ENCODE assay signal across 8 cellular contexts in the genomic region with DNA sequence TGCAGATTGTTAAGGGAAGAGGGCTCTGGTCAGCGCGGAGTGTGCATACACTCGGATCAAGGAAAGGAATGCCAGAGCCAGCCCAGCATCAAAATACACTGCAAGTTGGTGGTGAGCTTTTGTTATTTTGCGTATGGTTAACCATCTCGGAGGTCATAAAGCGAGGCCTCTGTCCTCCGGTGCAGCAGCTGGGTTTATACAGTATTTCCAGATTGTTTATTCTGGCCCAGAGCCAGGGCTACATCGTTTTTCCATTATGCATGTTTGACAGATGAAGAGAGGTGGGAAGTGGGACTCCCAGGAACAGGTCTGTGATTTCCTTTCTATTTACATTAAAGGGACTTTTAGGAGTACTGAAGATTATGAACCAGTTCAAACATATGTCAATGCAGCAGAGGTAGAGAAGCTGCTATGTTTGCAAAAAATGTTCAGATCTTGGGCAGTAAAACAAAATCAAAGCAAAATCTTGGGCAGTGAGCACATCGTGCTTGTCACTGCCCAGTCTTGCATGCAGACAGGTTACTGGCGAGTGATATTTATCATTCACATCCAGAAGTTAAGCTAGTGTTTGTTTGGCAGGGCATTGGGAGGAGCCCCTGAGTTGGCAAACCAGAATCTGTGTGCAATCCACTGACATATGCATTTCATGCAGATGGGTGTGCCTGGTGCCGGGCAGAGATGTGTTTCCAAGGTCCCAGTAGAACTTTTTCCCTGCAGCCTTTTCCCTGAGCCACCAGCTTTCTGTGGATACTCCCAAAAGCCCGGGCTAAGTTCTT.
DNase-seq lines count a peak whose midpoint lies in the region; ATAC-seq and TF ChIP-seq lines count a peak whose summit lies in the region.

No MANE protein-coding gene starts in this region.

- no peaks in the 10 kb centered on the region for H3K36me3 ChIP-seq in adrenal gland (replicated peaks in 1 of 2)

- no peak for ATAC-seq in HG03159 (IDR thresholded peaks at IDR 0.05; ENCODE audit: unreplicated experiment)

- peaks cover 0 to 15% of the 10 kb centered on the region in 2 donors for H3K4me1 ChIP-seq in adrenal gland (replicated peaks in 1 of 2)

- DNase-seq in ACHN (peak; percentile 39), HT1080 (ENCODE audit: low read depth) (peak; percentile 55), RWPE1 (ENCODE audit: low spot score) (peak; percentile 23), fibroblast of pulmonary artery (ENCODE audit: low read depth) (peak; percentile 52), GDM1 (lab: John Stamatoyannopoulos, UW) (no peak), adrenal gland (no peak), posterior vena cava (ENCODE audit: low spot score) (no peak)

- H3K27ac ChIP-seq in RWPE1 (peak overlapping the region; percentile 79), adrenal gland (no peak overlapping the region)

- intact Hi-C loops in adrenal gland (cut with DNase I) (no loop called here), posterior vena cava (cut with DNase I) (no loop called here)

- H3K9me3 ChIP-seq in adrenal gland (replicated peaks in 1 of 3) = no peaks in the 10 kb centered on the region

- POLR2A ChIA-PET in RWPE1 (lab: Yijun Ruan, JAX; ENCODE audit: low non-redundant PET) = interaction anchor here (0.5 kb wide), 1 partner anchor 26 kb away, joined by 4 read pairs; no protein-coding TSS in a partner anchor

- WGBS in adrenal gland, 4 donors = 70 to 77% (median 74%) methylated on average over 12 of the region's 12 CpGs

- TF ChIP-seq POLR2A in adrenal gland (IDR thresholded peaks at IDR 0.05) = no peak

- CTCF ChIA-PET in RWPE1 (lab: Yijun Ruan, JAX) = no interaction called here

- TF ChIP-seq CTCF in RWPE1 (conservative IDR thresholded peaks at IDR 0.05; ENCODE audit: low read depth) (no peak), fibroblast of pulmonary artery (IDR thresholded peaks at IDR 0.05; ENCODE audit: low read length, missing control alignments) (no peak), adrenal gland (IDR thresholded peaks at IDR 0.05) (no peak)

- no peaks in the 10 kb centered on the region for H3K27me3 ChIP-seq in adrenal gland

- in situ Hi-C loops in ACHN (cut with HindIII; ENCODE audit: low pct_ligation_motif_present, low pct_unique_long_range_greater_than_20kb, low sequenced_read_pairs) = no loop called here

- H3K4me3 ChIP-seq in fibroblast of pulmonary artery (replicated peaks; ENCODE audit: low read depth, low read length) (no peak overlapping the region), adrenal gland (no peak overlapping the region)

Comparison
In these comparisons a context has a peak if more than half of its experiments do, and no peak if none do; other contexts are left out.
1. DNase-seq: peak in ACHN (single experiment), HT1080 (single experiment), RWPE1 (single experiment) and fibroblast of pulmonary artery (single experiment); none in GDM1 (single experiment), adrenal gland (0 of 7) and posterior vena cava (single experiment).